ENCODE assay signal across 19 cellular contexts in the genomic region with DNA sequence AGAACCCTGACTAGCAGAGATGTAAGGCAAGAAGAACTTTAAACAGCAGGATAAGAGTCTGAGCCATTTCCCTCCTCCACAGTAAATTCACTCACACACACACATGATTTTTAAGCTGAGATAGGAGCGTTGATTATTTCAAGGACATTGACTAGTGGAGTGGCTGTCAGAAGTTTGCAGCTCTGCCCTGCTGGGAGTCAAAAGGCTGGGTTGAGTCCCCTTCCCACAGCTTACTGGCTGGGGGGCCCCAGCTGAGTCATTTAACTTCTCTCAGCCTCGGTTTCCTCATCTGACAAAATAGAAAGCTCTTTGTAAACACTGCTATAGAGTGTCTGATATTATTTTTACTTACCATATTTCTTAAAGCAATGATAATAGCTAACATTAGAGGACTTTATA. TPM values are rescaled to one million over a fixed set of nuclear protein-coding genes. Genes with fewer than 3 reads are reported as not detected.
DNase-seq lines count a peak whose midpoint lies in the region; ATAC-seq lines count a peak whose summit lies in the region.
"Had no signal": no experiment of that assay in that cellular context is flagged by ENCODE, and none has a peak within 500 bp of the region (broad histone marks: within the 10 kb centered on the region; RNA-seq: fewer than 3 reads in every experiment).

No MANE protein-coding gene starts in this region.

- DNase-seq in activated CD4-positive, alpha-beta T cell treated with anti-CD3 and anti-CD28 coated beads for 36 hours, result no peak
- DNase-seq in activated CD4-positive, alpha-beta T cell treated with anti-CD3 and anti-CD28 coated beads, Interleukin-2, amount 50 U/mL, for 1 hour, result no peak
- DNase-seq in naive thymus-derived CD8-positive, alpha-beta T cell, result no peak
- DNase-seq in NCI-H2081 treated with DMSO at 0.1 percent for 48 hours (lab: John Stamatoyannopoulos, UW), result no peak
- no peak for DNase-seq in epidermal melanocyte (ENCODE audit: insufficient read length, low spot score)
- DNase-seq in SKM-1 (lab: John Stamatoyannopoulos, UW; ENCODE audit: unreplicated experiment), result no peak
- DNase-seq: DMS153, foreskin fibroblast, GDM1, NCI-H1105 treated with DMSO at 0.1 percent for 48 hours, NCI-H524 treated with DMSO at 0.1 percent for 48 hours, posterior cingulate gyrus, Right ventricle myocardium superior, upper lobe of left lung, WERI-Rb-1 had no signal

- ATAC-seq in activated CD4-positive, alpha-beta T cell treated with anti-CD3 and anti-CD28 coated beads for 36 hours, result no peak
- ATAC-seq in naive thymus-derived CD8-positive, alpha-beta T cell, result no peak

- no peaks in the 10 kb centered on the region for H3K9me3 Mint-ChIP-seq in activated CD4-positive, alpha-beta T cell treated with anti-CD3 and anti-CD28 coated beads for 36 hours (ENCODE audit: low read depth)
- H3K9me3 Mint-ChIP-seq in activated naive CD8-positive, alpha-beta T cell (ENCODE audit: low read depth), result no peaks in the 10 kb centered on the region
- H3K9me3 Mint-ChIP-seq in naive thymus-derived CD8-positive, alpha-beta T cell, result no peaks in the 10 kb centered on the region

- H3K9me3 ChIP-seq in KOPT-K1 (ENCODE audit: insufficient read depth, low read length, poor library complexity, severe bottlenecking), result no peaks in the 10 kb centered on the region
- H3K9me3 ChIP-seq: BLaER1, upper lobe of left lung had no signal

- H3K27ac ChIP-seq in KOPT-K1 (ENCODE audit: low read depth, low read length, poor library complexity, severe bottlenecking), result peak overlapping the region; percentile 43
- H3K27ac ChIP-seq: BLaER1, hepatocyte, upper lobe of left lung, WERI-Rb-1 had no signal

- peak overlapping the region; percentile 10 for H3K4me3 Mint-ChIP-seq in activated CD4-positive, alpha-beta T cell treated with anti-CD3 and anti-CD28 coated beads for 36 hours
- H3K4me3 Mint-ChIP-seq in activated naive CD8-positive, alpha-beta T cell, result peak overlapping the region; percentile 74
- peak overlapping the region in 9 of 10 donors; percentile 29 to 77 (median 67) for H3K4me3 Mint-ChIP-seq in naive thymus-derived CD8-positive, alpha-beta T cell

- peaks cover 86% of the 10 kb centered on the region for H3K4me1 Mint-ChIP-seq in activated CD4-positive, alpha-beta T cell treated with anti-CD3 and anti-CD28 coated beads for 36 hours
- peaks cover 92% of the 10 kb centered on the region for H3K4me1 Mint-ChIP-seq in activated naive CD8-positive, alpha-beta T cell (ENCODE audit: low read depth)
- peaks cover 48 to 94% (median 92%) of the 10 kb centered on the region in 4 donors for H3K4me1 Mint-ChIP-seq in naive thymus-derived CD8-positive, alpha-beta T cell

- CTCF ChIA-PET in activated CD4-positive, alpha-beta T cell treated with anti-CD3 and anti-CD28 coated beads for 36 hours (lab: Charles Lee), result interaction anchor here (0.6 to 3.1 kb wide), 13 partner anchors 8 to 236 kb away, joined by 3 to 13 read pairs (median 5); partner anchors contain the start of genes NEMF and VCPKMT

- POLR2A ChIA-PET in activated CD4-positive, alpha-beta T cell treated with anti-CD3 and anti-CD28 coated beads for 36 hours (lab: Charles Lee), result interaction anchor here (0.6 to 2.6 kb wide), 4 partner anchors 20 to 105 kb away, joined by 3 to 16 read pairs (median 6); no protein-coding TSS in a partner anchor
- POLR2A ChIA-PET in naive thymus-derived CD8-positive, alpha-beta T cell (lab: Charles Lee), result interaction anchor here (1.1 to 6.2 kb wide), 12 partner anchors 8 to 236 kb away, joined by 3 to 63 read pairs (median 7); partner anchors contain the start of genes ARF6, NEMF and VCPKMT

- no peaks in the 10 kb centered on the region for H3K27me3 Mint-ChIP-seq in activated CD4-positive, alpha-beta T cell treated with anti-CD3 and anti-CD28 coated beads for 36 hours
- H3K27me3 Mint-ChIP-seq in activated naive CD8-positive, alpha-beta T cell, result no peaks in the 10 kb centered on the region
- H3K27me3 Mint-ChIP-seq in naive thymus-derived CD8-positive, alpha-beta T cell, result no peaks in the 10 kb centered on the region

- H3K27ac Mint-ChIP-seq in activated CD4-positive, alpha-beta T cell treated with anti-CD3 and anti-CD28 coated beads for 36 hours, result peak overlapping the region; percentile 69
- H3K27ac Mint-ChIP-seq in activated naive CD8-positive, alpha-beta T cell, result peak overlapping the region; percentile 87
- peak overlapping the region; percentile 70 to 98 (median 91) for H3K27ac Mint-ChIP-seq in naive thymus-derived CD8-positive, alpha-beta T cell

- intact Hi-C loops in activated CD4-positive, alpha-beta T cell treated with anti-CD3 and anti-CD28 coated beads for 36 hours (cut with DNase I, micrococcal nuclease), result no loop called here

- peaks cover 3% of the 10 kb centered on the region for H3K36me3 Mint-ChIP-seq in activated CD4-positive, alpha-beta T cell treated with anti-CD3 and anti-CD28 coated beads for 36 hours (ENCODE audit: low read depth)
- peaks cover 7% of the 10 kb centered on the region for H3K36me3 Mint-ChIP-seq in activated naive CD8-positive, alpha-beta T cell
- H3K36me3 Mint-ChIP-seq in naive thymus-derived CD8-positive, alpha-beta T cell, result no peaks in the 10 kb centered on the region

- H3K36me3 ChIP-seq in KOPT-K1 (ENCODE audit: insufficient read depth, low read length), result no peaks in the 10 kb centered on the region
- H3K36me3 ChIP-seq: BLaER1, WERI-Rb-1 had no signal

RNA-seq across cellular contexts. Expression of gene VCPKMT, which starts 28.3 kb away (rescaled TPM):
- 10 to 100 TPM in 1 of 2 experiments, 1 to 10 TPM in 1; 6.6 to 10.4 TPM for total RNA-seq in activated CD4-positive, alpha-beta T cell treated with anti-CD3 and anti-CD28 coated beads for 36 hours
- total RNA-seq in naive thymus-derived CD8-positive, alpha-beta T cell, result 10 to 100 TPM; 22.3 to 26.0 TPM
- polyA plus RNA-seq in naive thymus-derived CD8-positive, alpha-beta T cell, result 10 to 100 TPM in 1 of 3 donors, 1 to 10 TPM in 2; 8.8 to 10.4 (median 9.5) TPM

Comparison
In these comparisons a context has a peak if more than half of its experiments do, and no peak if none do; other contexts are left out.
1. H3K4me3 Mint-ChIP-seq: peak in every context shown above with its lines; median percentile 74 in activated naive CD8-positive, alpha-beta T cell; 67 in naive thymus-derived CD8-positive, alpha-beta T cell; 10 in activated CD4-positive, alpha-beta T cell treated with anti-CD3 and anti-CD28 coated beads for 36 hours.